1 cellular context compared by ENCODE assay signal in the genomic region with DNA sequence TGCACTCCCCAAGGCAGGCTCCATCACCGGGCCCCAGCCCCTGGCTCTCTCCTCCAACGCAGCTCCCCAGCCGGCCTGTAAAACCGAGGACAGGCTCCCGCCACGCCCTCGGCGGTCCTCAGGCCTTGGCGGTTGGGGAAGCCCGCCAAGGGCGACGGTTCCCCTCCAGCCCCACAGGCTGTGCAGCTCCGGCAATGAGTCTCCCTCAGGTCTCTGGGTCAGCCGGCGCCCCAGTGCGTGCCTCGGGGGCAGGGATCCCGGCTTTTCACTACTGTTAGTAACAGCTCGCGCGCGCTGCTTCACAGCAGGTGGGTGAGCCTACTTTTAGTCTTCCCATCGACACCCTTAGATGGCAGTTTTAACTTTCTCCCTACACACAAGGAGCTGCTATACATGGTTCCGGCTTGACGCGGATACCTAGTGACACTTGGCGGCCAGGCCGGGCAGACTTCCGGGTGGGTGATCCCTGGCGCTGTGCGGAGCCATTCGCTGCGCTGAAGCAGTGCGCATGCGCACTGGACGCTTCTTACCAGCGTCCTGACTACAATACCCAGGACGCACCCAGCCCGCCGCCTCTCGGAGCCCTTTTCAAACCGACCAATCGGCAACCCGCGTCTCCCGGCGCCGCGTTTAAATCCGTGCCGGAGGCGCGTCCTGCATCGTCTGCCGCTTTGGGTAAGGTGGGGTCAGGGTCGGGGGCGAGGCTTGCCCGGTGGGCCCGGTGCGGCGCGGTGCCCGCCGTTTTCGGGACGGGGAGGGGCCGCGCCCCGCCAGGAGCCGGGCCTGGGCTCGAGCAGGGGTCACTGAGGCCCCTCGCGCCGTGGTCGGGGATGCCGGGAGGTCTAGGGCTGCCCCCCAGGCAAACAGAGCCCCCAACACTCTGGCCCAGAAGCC.
A peak's percentile ranks its signal among the peaks of the same experiment; 100 is the strongest.
TF ChIP-seq lines count a peak whose summit lies in the region.

Gene GTSE1 (plus strand): TSS at position 614 of the 894 bp plus-strand sequence. CDS start 531 bp downstream, outside the sequence.

TF ChIP-seq in K562, 482 proteins besides CTCF, POLR2A, EP300 and RAD21 (continued from another document):
- TF ChIP-seq, protein P1, sequence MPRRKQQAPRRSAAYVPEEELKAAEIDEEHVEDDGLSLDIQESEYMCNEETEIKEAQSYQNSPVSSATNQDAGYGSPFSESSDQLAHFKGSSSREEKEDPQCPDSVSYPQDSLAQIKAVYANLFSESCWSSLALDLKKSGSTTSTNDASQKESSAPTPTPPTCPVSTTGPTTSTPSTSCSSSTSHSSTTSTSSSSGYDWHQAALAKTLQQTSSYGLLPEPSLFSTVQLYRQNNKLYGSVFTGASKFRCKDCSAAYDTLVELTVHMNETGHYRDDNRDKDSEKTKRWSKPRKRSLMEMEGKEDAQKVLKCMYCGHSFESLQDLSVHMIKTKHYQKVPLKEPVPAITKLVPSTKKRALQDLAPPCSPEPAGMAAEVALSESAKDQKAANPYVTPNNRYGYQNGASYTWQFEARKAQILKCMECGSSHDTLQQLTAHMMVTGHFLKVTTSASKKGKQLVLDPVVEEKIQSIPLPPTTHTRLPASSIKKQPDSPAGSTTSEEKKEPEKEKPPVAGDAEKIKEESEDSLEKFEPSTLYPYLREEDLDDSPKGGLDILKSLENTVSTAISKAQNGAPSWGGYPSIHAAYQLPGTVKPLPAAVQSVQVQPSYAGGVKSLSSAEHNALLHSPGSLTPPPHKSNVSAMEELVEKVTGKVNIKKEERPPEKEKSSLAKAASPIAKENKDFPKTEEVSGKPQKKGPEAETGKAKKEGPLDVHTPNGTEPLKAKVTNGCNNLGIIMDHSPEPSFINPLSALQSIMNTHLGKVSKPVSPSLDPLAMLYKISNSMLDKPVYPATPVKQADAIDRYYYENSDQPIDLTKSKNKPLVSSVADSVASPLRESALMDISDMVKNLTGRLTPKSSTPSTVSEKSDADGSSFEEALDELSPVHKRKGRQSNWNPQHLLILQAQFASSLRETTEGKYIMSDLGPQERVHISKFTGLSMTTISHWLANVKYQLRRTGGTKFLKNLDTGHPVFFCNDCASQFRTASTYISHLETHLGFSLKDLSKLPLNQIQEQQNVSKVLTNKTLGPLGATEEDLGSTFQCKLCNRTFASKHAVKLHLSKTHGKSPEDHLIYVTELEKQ (CRISPR knock-in tag; IDR thresholded peaks at IDR 0.05) = no peak
- TF ChIP-seq, protein P2, sequence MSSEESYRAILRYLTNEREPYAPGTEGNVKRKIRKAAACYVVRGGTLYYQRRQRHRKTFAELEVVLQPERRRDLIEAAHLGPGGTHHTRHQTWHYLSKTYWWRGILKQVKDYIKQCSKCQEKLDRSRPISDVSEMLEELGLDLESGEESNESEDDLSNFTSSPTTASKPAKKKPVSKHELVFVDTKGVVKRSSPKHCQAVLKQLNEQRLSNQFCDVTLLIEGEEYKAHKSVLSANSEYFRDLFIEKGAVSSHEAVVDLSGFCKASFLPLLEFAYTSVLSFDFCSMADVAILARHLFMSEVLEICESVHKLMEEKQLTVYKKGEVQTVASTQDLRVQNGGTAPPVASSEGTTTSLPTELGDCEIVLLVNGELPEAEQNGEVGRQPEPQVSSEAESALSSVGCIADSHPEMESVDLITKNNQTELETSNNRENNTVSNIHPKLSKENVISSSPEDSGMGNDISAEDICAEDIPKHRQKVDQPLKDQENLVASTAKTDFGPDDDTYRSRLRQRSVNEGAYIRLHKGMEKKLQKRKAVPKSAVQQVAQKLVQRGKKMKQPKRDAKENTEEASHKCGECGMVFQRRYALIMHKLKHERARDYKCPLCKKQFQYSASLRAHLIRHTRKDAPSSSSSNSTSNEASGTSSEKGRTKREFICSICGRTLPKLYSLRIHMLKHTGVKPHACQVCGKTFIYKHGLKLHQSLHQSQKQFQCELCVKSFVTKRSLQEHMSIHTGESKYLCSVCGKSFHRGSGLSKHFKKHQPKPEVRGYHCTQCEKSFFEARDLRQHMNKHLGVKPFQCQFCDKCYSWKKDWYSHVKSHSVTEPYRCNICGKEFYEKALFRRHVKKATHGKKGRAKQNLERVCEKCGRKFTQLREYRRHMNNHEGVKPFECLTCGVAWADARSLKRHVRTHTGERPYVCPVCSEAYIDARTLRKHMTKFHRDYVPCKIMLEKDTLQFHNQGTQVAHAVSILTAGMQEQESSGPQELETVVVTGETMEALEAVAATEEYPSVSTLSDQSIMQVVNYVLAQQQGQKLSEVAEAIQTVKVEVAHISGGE (CRISPR knock-in tag; IDR thresholded peaks at IDR 0.05) = peak in 1 of 3 experiments; percentile 94; a peak in 3 of 6 replicates
- TF ChIP-seq MNT (conservative IDR thresholded peaks at IDR 0.05) (peak; percentile 65 to 66), SIRT6 (IDR thresholded peaks at IDR 0.05; ENCODE audit: low read depth, low read length) (no peak), CBX2 (IDR thresholded peaks at IDR 0.05; ENCODE audit: insufficient read depth, low read length, poor library complexity, severe bottlenecking) (no peak), ZNF444 (CRISPR knock-in tag; IDR thresholded peaks at IDR 0.05) (no peak), BRD9 (IDR thresholded peaks at IDR 0.05; ENCODE audit: low read depth, partially characterized antibody) (no peak), TCF3 (CRISPR knock-in tag; IDR thresholded peaks at IDR 0.05) (no peak), TFAM (CRISPR knock-in tag; conservative IDR thresholded peaks at IDR 0.05) (no peak), CREBBP (IDR thresholded peaks at IDR 0.05; ENCODE audit: low read depth, low read length) (no peak), E2F6 (IDR thresholded peaks at IDR 0.05; ENCODE audit: borderline replicate concordance in 1 of 2, extremely low read depth in 1 of 2, insufficient read depth in 1 of 2, insufficient read length in 1 of 2, low read depth in 1 of 2, low read length in 1 of 2, poor library complexity in 1 of 2, severe bottlenecking in 1 of 2) (peak; percentile 11 to 53), NR2C2 (CRISPR knock-in tag; IDR thresholded peaks at IDR 0.05) (no peak), NR2C2 (tag; IDR thresholded peaks at IDR 0.05) (peak; percentile 81), RHOXF2B (CRISPR knock-in tag; conservative IDR thresholded peaks at IDR 0.05) (no peak), SAFB2 (IDR thresholded peaks at IDR 0.05; ENCODE audit: borderline replicate concordance, low read depth, low read length, severe bottlenecking) (no peak), PCBP1 (IDR thresholded peaks at IDR 0.05; ENCODE audit: low read depth, low read length, poor library complexity, severe bottlenecking) (no peak), TAF9B (IDR thresholded peaks at IDR 0.05; ENCODE audit: partially characterized antibody) (peak; percentile 63), STAT5B (CRISPR knock-in tag; IDR thresholded peaks at IDR 0.05) (no peak), SAFB (IDR thresholded peaks at IDR 0.05; ENCODE audit: borderline replicate concordance, low read depth, low read length) (no peak), HEY1 (CRISPR knock-in tag; IDR thresholded peaks at IDR 0.05; ENCODE audit: borderline replicate concordance) (no peak), ZSCAN29 (IDR thresholded peaks at IDR 0.05) (no peak), ZNF253 (CRISPR knock-in tag; conservative IDR thresholded peaks at IDR 0.05) (no peak), TSC22D4 (tag; IDR thresholded peaks at IDR 0.05) (no peak), TRIM24 (IDR thresholded peaks at IDR 0.05) (0 out of 4 replicates have a peak, but pooled peaks of 1 of the 2 experiments have one; percentile 13), LEF1 (IDR thresholded peaks at IDR 0.05) (no peak), LCOR (CRISPR knock-in tag; IDR thresholded peaks at IDR 0.05) (no peak), JUNB (CRISPR knock-in tag; conservative IDR thresholded peaks at IDR 0.05) (no peak), POLR2G (IDR thresholded peaks at IDR 0.05; ENCODE audit: low read depth, low read length) (peak; percentile 86), SP2 (IDR thresholded peaks at IDR 0.05; ENCODE audit: extremely low read depth, low read depth, low read length, poor library complexity, severe bottlenecking) (no peak), KLF6 (CRISPR knock-in tag; IDR thresholded peaks at IDR 0.05; ENCODE audit: borderline replicate concordance) (no peak), E2F8 (IDR thresholded peaks at IDR 0.05; ENCODE audit: low read depth, partially characterized antibody) (no peak), TBP (optimal IDR thresholded peaks at IDR 0.05; ENCODE audit: low read depth, low read length) (peak; percentile 63), KLF10 (CRISPR knock-in tag; IDR thresholded peaks at IDR 0.05) (no peak), CBX8 (IDR thresholded peaks at IDR 0.05; ENCODE audit: borderline replicate concordance, extremely low read depth, low read depth, low read length, poor library complexity, severe bottlenecking) (no peak), NUFIP1 (IDR thresholded peaks at IDR 0.05; ENCODE audit: partially characterized antibody) (no peak)
- TF ChIP-seq, protein P3, sequence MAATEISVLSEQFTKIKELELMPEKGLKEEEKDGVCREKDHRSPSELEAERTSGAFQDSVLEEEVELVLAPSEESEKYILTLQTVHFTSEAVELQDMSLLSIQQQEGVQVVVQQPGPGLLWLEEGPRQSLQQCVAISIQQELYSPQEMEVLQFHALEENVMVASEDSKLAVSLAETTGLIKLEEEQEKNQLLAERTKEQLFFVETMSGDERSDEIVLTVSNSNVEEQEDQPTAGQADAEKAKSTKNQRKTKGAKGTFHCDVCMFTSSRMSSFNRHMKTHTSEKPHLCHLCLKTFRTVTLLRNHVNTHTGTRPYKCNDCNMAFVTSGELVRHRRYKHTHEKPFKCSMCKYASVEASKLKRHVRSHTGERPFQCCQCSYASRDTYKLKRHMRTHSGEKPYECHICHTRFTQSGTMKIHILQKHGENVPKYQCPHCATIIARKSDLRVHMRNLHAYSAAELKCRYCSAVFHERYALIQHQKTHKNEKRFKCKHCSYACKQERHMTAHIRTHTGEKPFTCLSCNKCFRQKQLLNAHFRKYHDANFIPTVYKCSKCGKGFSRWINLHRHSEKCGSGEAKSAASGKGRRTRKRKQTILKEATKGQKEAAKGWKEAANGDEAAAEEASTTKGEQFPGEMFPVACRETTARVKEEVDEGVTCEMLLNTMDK (IDR thresholded peaks at IDR 0.05; ENCODE audit: borderline replicate concordance, insufficient read depth, low read depth, low read length, poor library complexity, severe bottlenecking) = no peak
- TF ChIP-seq, protein P4, sequence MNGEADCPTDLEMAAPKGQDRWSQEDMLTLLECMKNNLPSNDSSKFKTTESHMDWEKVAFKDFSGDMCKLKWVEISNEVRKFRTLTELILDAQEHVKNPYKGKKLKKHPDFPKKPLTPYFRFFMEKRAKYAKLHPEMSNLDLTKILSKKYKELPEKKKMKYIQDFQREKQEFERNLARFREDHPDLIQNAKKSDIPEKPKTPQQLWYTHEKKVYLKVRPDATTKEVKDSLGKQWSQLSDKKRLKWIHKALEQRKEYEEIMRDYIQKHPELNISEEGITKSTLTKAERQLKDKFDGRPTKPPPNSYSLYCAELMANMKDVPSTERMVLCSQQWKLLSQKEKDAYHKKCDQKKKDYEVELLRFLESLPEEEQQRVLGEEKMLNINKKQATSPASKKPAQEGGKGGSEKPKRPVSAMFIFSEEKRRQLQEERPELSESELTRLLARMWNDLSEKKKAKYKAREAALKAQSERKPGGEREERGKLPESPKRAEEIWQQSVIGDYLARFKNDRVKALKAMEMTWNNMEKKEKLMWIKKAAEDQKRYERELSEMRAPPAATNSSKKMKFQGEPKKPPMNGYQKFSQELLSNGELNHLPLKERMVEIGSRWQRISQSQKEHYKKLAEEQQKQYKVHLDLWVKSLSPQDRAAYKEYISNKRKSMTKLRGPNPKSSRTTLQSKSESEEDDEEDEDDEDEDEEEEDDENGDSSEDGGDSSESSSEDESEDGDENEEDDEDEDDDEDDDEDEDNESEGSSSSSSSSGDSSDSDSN (IDR thresholded peaks at IDR 0.05; ENCODE audit: borderline replicate concordance in 1 of 2, low read depth in 2 of 2, low read length in 2 of 2) = no peak
- TF ChIP-seq, protein P5, sequence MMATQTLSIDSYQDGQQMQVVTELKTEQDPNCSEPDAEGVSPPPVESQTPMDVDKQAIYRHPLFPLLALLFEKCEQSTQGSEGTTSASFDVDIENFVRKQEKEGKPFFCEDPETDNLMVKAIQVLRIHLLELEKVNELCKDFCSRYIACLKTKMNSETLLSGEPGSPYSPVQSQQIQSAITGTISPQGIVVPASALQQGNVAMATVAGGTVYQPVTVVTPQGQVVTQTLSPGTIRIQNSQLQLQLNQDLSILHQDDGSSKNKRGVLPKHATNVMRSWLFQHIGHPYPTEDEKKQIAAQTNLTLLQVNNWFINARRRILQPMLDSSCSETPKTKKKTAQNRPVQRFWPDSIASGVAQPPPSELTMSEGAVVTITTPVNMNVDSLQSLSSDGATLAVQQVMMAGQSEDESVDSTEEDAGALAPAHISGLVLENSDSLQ (IDR thresholded peaks at IDR 0.05) = no peak; the same call in 1 of the 2 replicates
